In the genomic region with DNA sequence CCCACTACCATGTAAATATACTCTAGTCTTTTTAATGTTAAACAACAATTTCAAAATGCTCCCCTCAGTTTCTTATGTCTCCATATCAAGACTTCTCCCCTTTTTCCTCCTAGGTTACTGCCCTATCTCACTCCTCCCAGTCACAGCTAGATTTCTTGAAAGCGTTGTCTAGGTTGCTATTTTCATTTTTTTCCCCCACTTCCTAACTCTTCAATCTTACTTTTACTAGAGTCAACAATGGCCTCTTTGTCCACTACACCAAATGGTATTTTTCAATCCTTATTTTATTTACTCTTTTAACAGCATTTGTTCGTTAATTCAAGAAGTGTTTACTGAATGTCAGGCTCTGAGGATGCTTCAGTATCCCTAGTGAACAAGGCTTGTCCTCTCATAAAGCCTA, we compare ENCODE assay signal across 20 cellular contexts.
"Had no signal": no experiment of that assay in that cellular context is flagged by ENCODE, and none has a peak within 500 bp of the region (broad histone marks: within the 10 kb centered on the region; RNA-seq: fewer than 3 reads in every experiment).

No MANE protein-coding gene starts in this region.

- DNase-seq: stimulated activated CD4-positive, alpha-beta T cell treated with anti-CD3 and anti-CD28 coated beads, Interleukin-2, amount 100 ng/mL, for 48 hours; stimulated activated CD4-positive, alpha-beta T cell treated with anti-CD3 and anti-CD28 coated beads, Interleukin-4, amount 100 ng/mL, for 1 hour; stimulated activated CD4-positive, alpha-beta T cell treated with anti-CD3 and anti-CD28 coated beads, Interleukin-4, amount 100 ng/mL, for 24 hours; stimulated activated CD4-positive, alpha-beta T cell treated with anti-CD3 and anti-CD28 coated beads, Interleukin-4, amount 100 ng/mL, for 4 hours; stimulated activated CD8-positive, alpha-beta memory T cell treated with anti-CD3 and anti-CD28 coated beads, Interleukin-4, amount 100 ng/mL, for 48 hours; stimulated activated naive B cell treated with anti-CD40 and anti-IgM and Interleukin-4, amounts not matched to agents 10 μg/mL and 1 μg/mL and 100 μg/mL, for 72 hours; stimulated activated naive CD4-positive, alpha-beta T cell; stimulated activated naive CD4-positive, alpha-beta T cell treated with Interleukin-2 at 50 U/mL for 16 hours; stimulated activated naive CD8-positive, alpha-beta T cell treated with anti-CD3 and anti-CD28 coated beads, Interleukin-15, amount 100 ng/mL, for 72 hours; stimulated activated naive CD8-positive, alpha-beta T cell treated with anti-CD3 and anti-CD28 coated beads, Interleukin-15, Interleukin-2, amounts not matched to agents 100 U/mL and 50 U/mL, for 24 hours; stomach; substantia nigra; testis; thyroid gland; tibial artery; transverse colon; trophoblast cell; upper lobe of left lung; upper lobe of right lung; uterus had no signal
